23 cellular contexts compared by ENCODE assay signal in the genomic region with DNA sequence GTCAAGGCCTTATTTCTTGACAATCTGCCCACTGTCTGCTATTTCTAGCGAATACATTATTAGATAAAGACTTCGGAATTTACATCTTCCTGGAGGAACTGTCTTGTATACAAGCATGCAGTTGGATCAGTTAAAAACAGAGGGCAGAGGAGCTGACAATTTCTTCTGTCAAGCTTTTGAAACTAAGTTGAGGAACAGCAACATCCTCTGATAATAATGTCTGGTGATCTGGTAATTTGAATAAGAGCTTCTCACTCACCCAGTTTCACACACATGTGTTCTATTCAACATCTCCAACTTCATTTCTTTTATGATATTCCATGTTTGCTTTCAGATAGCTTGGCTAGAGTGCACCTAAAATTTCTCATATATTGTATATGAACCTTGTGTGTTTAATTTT. TPM values are rescaled to one million over a fixed set of nuclear protein-coding genes. Genes with fewer than 3 reads are reported as not detected.
DNase-seq lines count a peak whose midpoint lies in the region; ATAC-seq and TF ChIP-seq lines count a peak whose summit lies in the region.
"Had no signal": no experiment of that assay in that cellular context is flagged by ENCODE, and none has a peak within 500 bp of the region (broad histone marks: within the 10 kb centered on the region; RNA-seq: fewer than 3 reads in every experiment).

No MANE protein-coding gene starts in this region.

- H3K36me3 ChIP-seq in DOHH2 (ENCODE audit: control insufficient read depth, low read length) (no peaks in the 10 kb centered on the region), OCI-LY7 (ENCODE audit: insufficient read depth, low read length) (no peaks in the 10 kb centered on the region), neural progenitor cell (no peaks in the 10 kb centered on the region)

- WGBS in right cardiac atrium, result 44% methylated on average over 2 of the region's 2 CpGs

- peak overlapping the region; percentile 38 for H3K27ac Mint-ChIP-seq in neural progenitor cell
- no peak overlapping the region for H3K27ac Mint-ChIP-seq in activated T-helper 2 cell treated with anti-CD3 and anti-CD28 coated beads, Interferon-gamma antibody, Interleukin-2, Interleukin-4, amounts not matched to agents 10 μg/mL and 5 μg/mL and 100 μg/mL, durations not matched to agents 14 hours and 24 hours and 36 hours
- H3K27ac Mint-ChIP-seq: CD4-positive, alpha-beta memory T cell had no signal

- H3K27me3 ChIP-seq in DOHH2 (ENCODE audit: control insufficient read depth, low read length) (no peaks in the 10 kb centered on the region), neural progenitor cell (no peaks in the 10 kb centered on the region), right cardiac atrium (ENCODE audit: control insufficient read depth, insufficient read depth) (no peaks in the 10 kb centered on the region)

- POLR2A ChIA-PET in OCI-LY7 (lab: Charles Lee), result no interaction called here

- BruUV-seq in OCI-LY7 (replicated peaks; lab: Mats Ljungman, UMichigan), result no TSS peak

- no peaks in the 10 kb centered on the region for H4K20me1 ChIP-seq in DOHH2 (ENCODE audit: control insufficient read depth, insufficient read depth, low read depth, low read length)
- no peaks in the 10 kb centered on the region for H4K20me1 ChIP-seq in OCI-LY7 (ENCODE audit: insufficient read depth, low read length)
- H4K20me1 ChIP-seq in neural progenitor cell (ENCODE audit: low read depth), result no peaks in the 10 kb centered on the region

- H3K9me3 ChIP-seq in DOHH2 (ENCODE audit: control insufficient read depth, insufficient read depth, low read length), result 0 out of 2 replicates have a peak, but pooled peaks cover 2% of the 10 kb centered on the region
- H3K9me3 ChIP-seq in OCI-LY7 (ENCODE audit: low read length), result no peaks in the 10 kb centered on the region; the same call in 1 of the 2 replicates
- no peaks in the 10 kb centered on the region for H3K9me3 ChIP-seq in neural progenitor cell (ENCODE audit: low read depth)
- no peaks in the 10 kb centered on the region for H3K9me3 ChIP-seq in right cardiac atrium (ENCODE audit: control insufficient read depth, low read length)
- H3K9me3 ChIP-seq: Caco-2 had no signal

- DNase-seq in OCI-LY7 (ENCODE audit: low spot score), result peak; percentile 10
- DNase-seq in neural progenitor cell (ENCODE audit: low spot score), result no peak
- no peak for DNase-seq in activated T-helper 2 cell treated with anti-CD3 and anti-CD28 coated beads, Interferon-gamma antibody, Interleukin-2, Interleukin-4, amounts not matched to agents 10 μg/mL and 5 μg/mL and 100 μg/mL, durations not matched to agents 14 hours and 24 hours and 36 hours (ENCODE audit: low spot score)
- DNase-seq in right cardiac atrium, result no peak
- DNase-seq in SKM-1 (lab: John Stamatoyannopoulos, UW; ENCODE audit: unreplicated experiment), result no peak
- no peak for DNase-seq in omental fat pad (ENCODE audit: low spot score)
- DNase-seq: Caco-2; CD4-positive, alpha-beta memory T cell; H7; KBM-7; NCI-H1092 treated with DMSO at 0.1 percent for 48 hours; NCI-H146; NCI-H2081 treated with DMSO at 0.1 percent for 48 hours; NCI-H2171 treated with DMSO at 0.1 percent for 48 hours; NCI-H446; NCI-H526; PC-9; RPMI8226; SHP77 had no signal

- no peak overlapping the region for H2AFZ ChIP-seq in OCI-LY7 (ENCODE audit: low read length)
- no peak overlapping the region for H2AFZ ChIP-seq in neural progenitor cell (replicated peaks)
- H2AFZ ChIP-seq: PC-9 had no signal

- no peak overlapping the region for H3K9ac ChIP-seq in neural progenitor cell

- intact Hi-C loops in OCI-LY7 (cut with micrococcal nuclease; ENCODE audit: unreplicated experiment) (no loop called here), right cardiac atrium (cut with DNase I) (no loop called here)
- intact Hi-C loops in activated T-helper 2 cell treated with anti-CD3 and anti-CD28 coated beads, Interferon-gamma antibody, Interleukin-2, Interleukin-4, amounts not matched to agents 10 μg/mL and 5 μg/mL and 100 μg/mL, durations not matched to agents 14 hours and 24 hours and 36 hours (cut with micrococcal nuclease), result no loop called here

- H3K27ac ChIP-seq in DOHH2 (ENCODE audit: low read depth, low read length), result peak overlapping the region; percentile 3; the same call in 1 of the 2 replicates
- H3K27ac ChIP-seq in OCI-LY7 (ENCODE audit: low read depth, low read length, poor library complexity, severe bottlenecking), result no peak overlapping the region
- H3K27ac ChIP-seq in neural progenitor cell, result no peak overlapping the region
- no peak overlapping the region for H3K27ac ChIP-seq in right cardiac atrium (ENCODE audit: low read length)
- H3K27ac ChIP-seq: HL-60, PC-9 had no signal

- peaks cover 3% of the 10 kb centered on the region for H3K27me3 Mint-ChIP-seq in neural progenitor cell (ENCODE audit: insufficient read depth, low read depth)
- no peaks in the 10 kb centered on the region for H3K27me3 Mint-ChIP-seq in activated T-helper 2 cell treated with anti-CD3 and anti-CD28 coated beads, Interferon-gamma antibody, Interleukin-2, Interleukin-4, amounts not matched to agents 10 μg/mL and 5 μg/mL and 100 μg/mL, durations not matched to agents 14 hours and 24 hours and 36 hours (ENCODE audit: low read depth)

- no peak for TF ChIP-seq CTCF in DOHH2 (IDR thresholded peaks at IDR 0.05; ENCODE audit: low read depth, low read length, poor library complexity, severe bottlenecking)
- TF ChIP-seq CTCF in OCI-LY7 (conservative IDR thresholded peaks at IDR 0.05; ENCODE audit: low read length), result no peak
- no peak for TF ChIP-seq CTCF in neural progenitor cell (IDR thresholded peaks at IDR 0.05)
- TF ChIP-seq CTCF in omental fat pad (IDR thresholded peaks at IDR 0.05), result no peak

- no peaks in the 10 kb centered on the region for H3K9me2 ChIP-seq in DOHH2 (replicated peaks; ENCODE audit: control insufficient read depth, low read length)
- no peaks in the 10 kb centered on the region for H3K9me2 ChIP-seq in OCI-LY7 (ENCODE audit: insufficient read depth, low read length)

- H3K4me1 Mint-ChIP-seq in neural progenitor cell, result peaks cover 15% of the 10 kb centered on the region
- H3K4me1 Mint-ChIP-seq in activated T-helper 2 cell treated with anti-CD3 and anti-CD28 coated beads, Interferon-gamma antibody, Interleukin-2, Interleukin-4, amounts not matched to agents 10 μg/mL and 5 μg/mL and 100 μg/mL, durations not matched to agents 14 hours and 24 hours and 36 hours (ENCODE audit: low read depth), result no peaks in the 10 kb centered on the region

- H3K79me2 ChIP-seq in DOHH2 (ENCODE audit: control insufficient read depth, low read length), result no peaks in the 10 kb centered on the region
- H3K79me2 ChIP-seq in OCI-LY7 (ENCODE audit: insufficient read depth, low read depth, low read length), result no peaks in the 10 kb centered on the region
- H3K79me2 ChIP-seq in neural progenitor cell (ENCODE audit: low read depth), result no peaks in the 10 kb centered on the region

- H3K4me1 ChIP-seq in DOHH2 (ENCODE audit: control insufficient read depth, low read length) (peaks cover 32% of the 10 kb centered on the region), OCI-LY7 (ENCODE audit: insufficient read depth, low read length, poor library complexity, severe bottlenecking) (peaks cover 12% of the 10 kb centered on the region), neural progenitor cell (no peaks in the 10 kb centered on the region), right cardiac atrium (ENCODE audit: control insufficient read depth, insufficient read depth, low read length) (no peaks in the 10 kb centered on the region)

- H3K4me3 ChIP-seq in DOHH2 (ENCODE audit: low read length) (no peak overlapping the region), OCI-LY7 (ENCODE audit: low read depth, low read length, poor library complexity, severe bottlenecking) (no peak overlapping the region), neural progenitor cell (no peak overlapping the region), right cardiac atrium (ENCODE audit: low read length) (no peak overlapping the region)
- H3K4me3 ChIP-seq: PC-9 had no signal

- ATAC-seq in GM21390 (IDR thresholded peaks at IDR 0.05; ENCODE audit: unreplicated experiment) (peak; percentile 63), right cardiac atrium (no peak), omental fat pad (ENCODE audit: low FRiP score) (no peak)
- ATAC-seq: HepG2 had no signal

- no peak overlapping the region for H3K4me3 Mint-ChIP-seq in neural progenitor cell
- H3K4me3 Mint-ChIP-seq in activated T-helper 2 cell treated with anti-CD3 and anti-CD28 coated beads, Interferon-gamma antibody, Interleukin-2, Interleukin-4, amounts not matched to agents 10 μg/mL and 5 μg/mL and 100 μg/mL, durations not matched to agents 14 hours and 24 hours and 36 hours (ENCODE audit: low read depth), result no peak overlapping the region
- H3K4me3 Mint-ChIP-seq: CD4-positive, alpha-beta memory T cell had no signal

- H3K9me3 Mint-ChIP-seq in neural progenitor cell, result no peaks in the 10 kb centered on the region
- no peaks in the 10 kb centered on the region for H3K9me3 Mint-ChIP-seq in activated T-helper 2 cell treated with anti-CD3 and anti-CD28 coated beads, Interferon-gamma antibody, Interleukin-2, Interleukin-4, amounts not matched to agents 10 μg/mL and 5 μg/mL and 100 μg/mL, durations not matched to agents 14 hours and 24 hours and 36 hours

- H3K36me3 Mint-ChIP-seq in neural progenitor cell, result no peaks in the 10 kb centered on the region
- H3K36me3 Mint-ChIP-seq in activated T-helper 2 cell treated with anti-CD3 and anti-CD28 coated beads, Interferon-gamma antibody, Interleukin-2, Interleukin-4, amounts not matched to agents 10 μg/mL and 5 μg/mL and 100 μg/mL, durations not matched to agents 14 hours and 24 hours and 36 hours (ENCODE audit: low read depth), result peaks cover 2% of the 10 kb centered on the region

- H3K4me2 ChIP-seq in DOHH2 (ENCODE audit: low read length) (peak overlapping the region; percentile 6), OCI-LY7 (ENCODE audit: low read length) (peak overlapping the region; percentile 23; the same call in 1 of the 2 replicates), neural progenitor cell (no peak overlapping the region)
- H3K4me2 ChIP-seq: PC-9 had no signal

- CTCF ChIA-PET in OCI-LY7 (lab: Charles Lee; ENCODE audit: unreplicated experiment), result no interaction called here

- H3F3A ChIP-seq in DOHH2 (ENCODE audit: control insufficient read depth, insufficient read depth) (no peaks in the 10 kb centered on the region), neural progenitor cell (ENCODE audit: low read depth) (no peaks in the 10 kb centered on the region)

RNA-seq across cellular contexts. Expression of gene MTMR6, which starts 50.2 kb away (rescaled TPM):
- total RNA-seq in OCI-LY7 (2014; rRNA removed; shearing (Covaris generic)), result 6.2 and 6.4 TPM in 2 replicates
- total RNA-seq in OCI-LY7 (2022), result 17.0 and 17.3 TPM in 2 replicates
- total RNA-seq in neural progenitor cell (ENCODE audit: low replicate concordance), result 14.2 and 19.1 TPM in 2 replicates
- total RNA-seq in activated T-helper 2 cell treated with anti-CD3 and anti-CD28 coated beads, Interferon-gamma antibody, Interleukin-2, Interleukin-4, amounts not matched to agents 10 μg/mL and 5 μg/mL and 100 μg/mL, durations not matched to agents 14 hours and 24 hours and 36 hours, result 16.3 and 16.5 TPM in 2 replicates
- total RNA-seq in right cardiac atrium, result 10 to 100 TPM; 15.8 to 17.3 (median 17.0) TPM
- 7.5 TPM for polyA plus RNA-seq in right cardiac atrium
- 10 to 100 TPM; 15.3 to 20.5 (median 17.8) TPM for total RNA-seq in omental fat pad
